ENCODE assay signal across 1 cellular context in the genomic region with DNA sequence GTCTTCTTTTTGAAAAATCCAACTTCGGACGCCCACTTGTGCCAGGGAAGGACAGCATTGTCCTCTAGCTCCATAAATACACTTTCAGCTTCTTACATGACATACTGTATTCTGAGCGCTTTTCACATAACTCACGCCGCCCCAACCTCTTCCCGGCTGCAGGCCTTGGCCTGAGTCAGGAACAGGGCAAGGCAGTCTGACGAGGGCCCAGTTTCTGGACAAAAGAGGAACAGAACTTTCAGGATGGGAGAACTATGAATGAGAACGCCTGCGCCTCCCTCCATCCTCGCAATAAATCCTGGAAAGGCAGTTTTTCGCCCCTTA.
TF ChIP-seq lines count a peak whose summit lies in the region.

No MANE protein-coding gene starts in this region.

TF ChIP-seq in HEK293, 187 proteins besides CTCF, POLR2A, EP300 and RAD21 (continued from another document):
- peak; percentile 76 for TF ChIP-seq ZNF600 (tag by site-specific recombination; IDR thresholded peaks at IDR 0.05)
- TF ChIP-seq ZNF660 (tag by site-specific recombination; IDR thresholded peaks at IDR 0.05): peak; percentile 21
- TF ChIP-seq, protein P1, sequence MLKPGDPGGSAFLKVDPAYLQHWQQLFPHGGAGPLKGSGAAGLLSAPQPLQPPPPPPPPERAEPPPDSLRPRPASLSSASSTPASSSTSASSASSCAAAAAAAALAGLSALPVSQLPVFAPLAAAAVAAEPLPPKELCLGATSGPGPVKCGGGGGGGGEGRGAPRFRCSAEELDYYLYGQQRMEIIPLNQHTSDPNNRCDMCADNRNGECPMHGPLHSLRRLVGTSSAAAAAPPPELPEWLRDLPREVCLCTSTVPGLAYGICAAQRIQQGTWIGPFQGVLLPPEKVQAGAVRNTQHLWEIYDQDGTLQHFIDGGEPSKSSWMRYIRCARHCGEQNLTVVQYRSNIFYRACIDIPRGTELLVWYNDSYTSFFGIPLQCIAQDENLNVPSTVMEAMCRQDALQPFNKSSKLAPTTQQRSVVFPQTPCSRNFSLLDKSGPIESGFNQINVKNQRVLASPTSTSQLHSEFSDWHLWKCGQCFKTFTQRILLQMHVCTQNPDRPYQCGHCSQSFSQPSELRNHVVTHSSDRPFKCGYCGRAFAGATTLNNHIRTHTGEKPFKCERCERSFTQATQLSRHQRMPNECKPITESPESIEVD (tag by site-specific recombination; IDR thresholded peaks at IDR 0.05): peak; percentile 34; the same call in 1 of the 2 replicates
- TF ChIP-seq PRDM1 (tag by site-specific recombination; IDR thresholded peaks at IDR 0.05): 0 out of 2 replicates have a peak, but pooled peaks have one; percentile 28
- no peak for TF ChIP-seq OVOL3 (tag by site-specific recombination; IDR thresholded peaks at IDR 0.05)
- TF ChIP-seq ZNF560 (tag by site-specific recombination; IDR thresholded peaks at IDR 0.05; ENCODE audit: borderline replicate concordance): no peak
- TF ChIP-seq ZNF776 (tag by site-specific recombination; IDR thresholded peaks at IDR 0.05; ENCODE audit: borderline replicate concordance): no peak
- TF ChIP-seq ZNF621 (tag by site-specific recombination; IDR thresholded peaks at IDR 0.05): no peak
- TF ChIP-seq ZNF555 (tag by site-specific recombination; conservative IDR thresholded peaks at IDR 0.05): no peak
- TF ChIP-seq ZBTB8A (tag by site-specific recombination; IDR thresholded peaks at IDR 0.05): no peak
- TF ChIP-seq HOXD13 (CRISPR knock-in tag; IDR thresholded peaks at IDR 0.05; ENCODE audit: borderline replicate concordance): 0 out of 2 replicates have a peak, but pooled peaks have one; percentile 26
- no peak for TF ChIP-seq KLF16 (tag by site-specific recombination; IDR thresholded peaks at IDR 0.05)
- no peak for TF ChIP-seq TCF7L2 (IDR thresholded peaks at IDR 0.05; ENCODE audit: borderline replicate concordance, low read depth, low read length)
- no peak for TF ChIP-seq SCRT1 (tag by site-specific recombination; IDR thresholded peaks at IDR 0.05; ENCODE audit: borderline replicate concordance)
- TF ChIP-seq ZNF426 (tag by site-specific recombination; IDR thresholded peaks at IDR 0.05): no peak
